Comparison of ENCODE assay signal across 8 cellular contexts in genomic region chr6:26025047-26025893, GRCh38.
DNase-seq lines count a peak whose midpoint lies in the region; ATAC-seq and TF ChIP-seq lines count a peak whose summit lies in the region.

No MANE protein-coding gene starts in this region.

- H3K9me3 ChIP-seq in DND-41 (ENCODE audit: insufficient read depth, low read length, severe bottlenecking) (no peaks in the 10 kb centered on the region), PC-9 (ENCODE audit: insufficient read depth, low read depth) (no peaks in the 10 kb centered on the region)

- H3K4me3 Mint-ChIP-seq in effector memory CD8-positive, alpha-beta T cell, result peak overlapping the region; percentile 79 to 93
- H3K4me3 Mint-ChIP-seq in natural killer cell, result peak overlapping the region; percentile 87

- H3K9me2 ChIP-seq in PC-9 (ENCODE audit: insufficient read depth), result no peaks in the 10 kb centered on the region

- H3K27ac Mint-ChIP-seq in effector memory CD8-positive, alpha-beta T cell, result peak overlapping the region; percentile 96 to 99
- peak overlapping the region; percentile 99 to 100 for H3K27ac Mint-ChIP-seq in natural killer cell

- no TSS peak for BruUV-seq in PC-9 (replicated peaks; lab: Mats Ljungman, UMichigan)

- no peaks in the 10 kb centered on the region for H3K27me3 ChIP-seq in DND-41 (ENCODE audit: insufficient read depth, low read length, poor library complexity)
- no peaks in the 10 kb centered on the region for H3K27me3 ChIP-seq in PC-9 (ENCODE audit: insufficient read depth, low read depth)
- H3K27me3 ChIP-seq in H7 (ENCODE audit: control insufficient read depth, insufficient read depth, low read length), result no peaks in the 10 kb centered on the region

- POLR2A ChIA-PET in PC-9 (lab: Charles Lee; ENCODE audit: unreplicated experiment), result interaction anchor here (0.5 to 3.1 kb wide), 17 partner anchors 18 to 1847 kb away, joined by 3 to 55 read pairs (median 8); partner anchors contain the start of gene HFE

- ATAC-seq in DND-41 (ENCODE audit: insufficient read depth, low read depth) (no peak), natural killer cell (no peak), HG02852 (IDR thresholded peaks at IDR 0.05; ENCODE audit: unreplicated experiment) (no peak)
- ATAC-seq in effector memory CD8-positive, alpha-beta T cell (replicated peaks), result no peak

- peak overlapping the region; percentile 59 for H3K4me2 ChIP-seq in DND-41 (ENCODE audit: insufficient read depth, low read length)
- H3K4me2 ChIP-seq in PC-9, result peak overlapping the region; percentile 89

- CTCF ChIA-PET in PC-9 (lab: Charles Lee), result interaction anchor here (0.6 to 1.9 kb wide), 7 partner anchors 21 to 1634 kb away, joined by 3 to 7 read pairs (median 4); a partner anchor contains a TSS

- H3K27ac ChIP-seq in DND-41 (ENCODE audit: low read length) (peak overlapping the region; percentile 97), PC-9 (peak overlapping the region; percentile 98)

- peak overlapping the region; percentile 86 for H3K9ac ChIP-seq in DND-41 (ENCODE audit: low read depth, low read length)

- no peaks in the 10 kb centered on the region for H3K27me3 Mint-ChIP-seq in effector memory CD8-positive, alpha-beta T cell
- H3K27me3 Mint-ChIP-seq in natural killer cell (ENCODE audit: low read depth in 2 of 2), result peaks cover 0 to 2% of the 10 kb centered on the region in 2 donors

- H3K9me3 Mint-ChIP-seq in effector memory CD8-positive, alpha-beta T cell, result no peaks in the 10 kb centered on the region
- no peaks in the 10 kb centered on the region for H3K9me3 Mint-ChIP-seq in natural killer cell

- H3K4me1 Mint-ChIP-seq in effector memory CD8-positive, alpha-beta T cell (ENCODE audit: low read depth in 2 of 2), result peaks cover 26 to 31% of the 10 kb centered on the region in 2 donors
- H3K4me1 Mint-ChIP-seq in natural killer cell, result peaks cover 45 to 49% of the 10 kb centered on the region in 2 donors

- DNase-seq in DND-41 (no peak), PC-9 (peak; percentile 27 to 85), natural killer cell (no peak), H7 (no peak), posterior vena cava (ENCODE audit: low spot score) (no peak), NCI-H2171 treated with DMSO at 0.1 percent for 48 hours (lab: John Stamatoyannopoulos, UW) (no peak)
- DNase-seq in effector memory CD8-positive, alpha-beta T cell, result no peak

- H2AFZ ChIP-seq in DND-41 (ENCODE audit: low read depth, low read length) (no peak overlapping the region), PC-9 (peak overlapping the region; percentile 44; the same call in 1 of the 2 replicates)

- intact Hi-C loops in PC-9 (cut with micrococcal nuclease; ENCODE audit: unreplicated experiment) (loop anchor here (10.0 kb wide), 2 partner anchors 260 to 1810 kb away; a partner anchor contains a TSS), natural killer cell (cut with micrococcal nuclease) (loop anchor here (5.0 to 10.0 kb wide), 6 partner anchors 170 to 1870 kb away; partner anchors contain the start of gene ZNF184), posterior vena cava (cut with DNase I) (no loop called here)

- H3F3A ChIP-seq in PC-9 (ENCODE audit: insufficient read depth, low read depth), result peaks cover 53% of the 10 kb centered on the region

- peaks cover 62% of the 10 kb centered on the region for H3K4me1 ChIP-seq in DND-41 (ENCODE audit: insufficient read depth, low read length)
- H3K4me1 ChIP-seq in PC-9 (replicated peaks; ENCODE audit: insufficient read depth), result peaks cover 51% of the 10 kb centered on the region

- H3K36me3 Mint-ChIP-seq in effector memory CD8-positive, alpha-beta T cell (ENCODE audit: insufficient read depth), result peaks cover 41% of the 10 kb centered on the region
- no peaks in the 10 kb centered on the region for H3K36me3 Mint-ChIP-seq in natural killer cell

- H3K79me2 ChIP-seq in DND-41 (ENCODE audit: insufficient read depth, low read length) (peaks cover 24% of the 10 kb centered on the region), PC-9 (ENCODE audit: low read depth) (no peaks in the 10 kb centered on the region; the same call in 1 of the 2 replicates)

- TF ChIP-seq CTCF in DND-41 (IDR thresholded peaks at IDR 0.05; ENCODE audit: borderline replicate concordance, extremely low read depth, low read length, poor library complexity, severe bottlenecking) (no peak), PC-9 (conservative IDR thresholded peaks at IDR 0.05) (no peak), natural killer cell (IDR thresholded peaks at IDR 0.05) (no peak)

- no peaks in the 10 kb centered on the region; the same call in 1 of the 2 replicates for H3K36me3 ChIP-seq in DND-41 (ENCODE audit: insufficient read depth, low read length)
- H3K36me3 ChIP-seq in PC-9 (ENCODE audit: low read depth), result no peaks in the 10 kb centered on the region
- H3K36me3 ChIP-seq in H7 (replicated peaks; ENCODE audit: control insufficient read depth, insufficient read depth, low read length), result no peaks in the 10 kb centered on the region

- H4K20me1 ChIP-seq in DND-41 (ENCODE audit: insufficient read depth, low read length) (no peaks in the 10 kb centered on the region), PC-9 (ENCODE audit: insufficient read depth) (no peaks in the 10 kb centered on the region)

- H3K4me3 ChIP-seq in DND-41 (ENCODE audit: low read depth in 1 of 2, low read length in 2 of 2) (peak overlapping the region in 1 of 2 experiments; percentile 66; a peak in 2 of 4 replicates), PC-9 (peak overlapping the region; percentile 75), H7 (ENCODE audit: insufficient read depth, low read depth, low read length) (no peak overlapping the region)

Comparison
In these comparisons a context has a peak if more than half of its experiments do, and no peak if none do; other contexts are left out.
1. DNase-seq: peak in PC-9 (2 of 2); none in DND-41 (single experiment), effector memory CD8-positive, alpha-beta T cell (0 of 3), natural killer cell (single experiment), H7 (single experiment), posterior vena cava (single experiment) and NCI-H2171 treated with DMSO at 0.1 percent for 48 hours (single experiment).
2. intact Hi-C loops: an anchor here in PC-9 (10.0 kb wide) and natural killer cell (5.0 to 10.0 kb wide); none called in posterior vena cava.